Comparison of ENCODE assay signal across 31 cellular contexts in genomic region chr1:37697737-37698136, GRCh38.
"Had no signal": no experiment of that assay in that cellular context is flagged by ENCODE, and none has a peak within 500 bp of the region (broad histone marks: within the 10 kb centered on the region; RNA-seq: fewer than 3 reads in every experiment).

No MANE protein-coding gene starts in this region.

- H3K4me3 Mint-ChIP-seq: activated CD4-positive, alpha-beta memory T cell treated with anti-CD3 and anti-CD28 coated beads, Interleukin-2, amount 10 ng/mL, durations not matched to agents 7 days and 5 days; activated naive CD4-positive, alpha-beta T cell treated with anti-CD3 and anti-CD28 coated beads for 36 hours; activated naive CD8-positive, alpha-beta T cell treated with anti-CD3 and anti-CD28 coated beads for 36 hours; activated T-helper 1 cell treated with anti-CD3 and anti-CD28 coated beads, Interleukin-12 subunit alpha, Interleukin-12 subunit beta, Interleukin-2, Interleukin-4 antibody, amounts not matched to agents 30 ng/mL and 10 ng/mL and 1 ng/mL, durations not matched to agents 14 hours and 24 hours and 36 hours had no signal

- H3K9me3 ChIP-seq: adrenal gland had no signal

- H3K4me3 ChIP-seq: adrenal gland, SK-N-MC had no signal

- H3K36me3 ChIP-seq: adrenal gland had no signal

- H3K27me3 Mint-ChIP-seq: activated CD4-positive, alpha-beta memory T cell treated with anti-CD3 and anti-CD28 coated beads, Interleukin-2, amount 10 ng/mL, durations not matched to agents 7 days and 5 days; activated naive CD8-positive, alpha-beta T cell treated with anti-CD3 and anti-CD28 coated beads for 36 hours had no signal

- H3K27ac Mint-ChIP-seq: activated CD4-positive, alpha-beta memory T cell treated with anti-CD3 and anti-CD28 coated beads, Interleukin-2, amount 10 ng/mL, durations not matched to agents 7 days and 5 days; activated naive CD4-positive, alpha-beta T cell treated with anti-CD3 and anti-CD28 coated beads for 36 hours; activated naive CD8-positive, alpha-beta T cell treated with anti-CD3 and anti-CD28 coated beads for 36 hours; activated T-helper 1 cell treated with anti-CD3 and anti-CD28 coated beads, Interleukin-12 subunit alpha, Interleukin-12 subunit beta, Interleukin-2, Interleukin-4 antibody, amounts not matched to agents 30 ng/mL and 10 ng/mL and 1 ng/mL, durations not matched to agents 14 hours and 24 hours and 36 hours had no signal

- ATAC-seq: Panc1, Right ventricle myocardium inferior had no signal

- DNase-seq: activated CD4-positive, alpha-beta memory T cell treated with anti-CD3 and anti-CD28 coated beads, Interleukin-2, amount 10 ng/mL, durations not matched to agents 7 days and 5 days; activated CD4-positive, alpha-beta T cell treated with anti-CD3 and anti-CD28 coated beads, Interleukin-2, amount 50 U/mL, for 1 hour; activated CD4-positive, CD25-positive, alpha-beta regulatory T cell; activated CD8-positive, alpha-beta memory T cell treated with anti-CD3 and anti-CD28 coated beads, Interleukin-2, amount 50 U/mL, for 4 hours; activated effector memory CD4-positive, alpha-beta T cell treated with anti-CD3 and anti-CD28 coated beads, Interleukin-2, amount 50 U/mL, for 16 hours; activated naive CD4-positive, alpha-beta T cell treated with anti-CD3 and anti-CD28 coated beads for 36 hours; activated naive CD8-positive, alpha-beta T cell treated with anti-CD3 and anti-CD28 coated beads for 36 hours; adrenal gland; anterior cingulate cortex; cerebellar nuclear complex; Kasumi-1; KBM-7; NCI-H1092 treated with DMSO at 0.1 percent for 48 hours; NCI-H1417 treated with DMSO at 0.1 percent for 48 hours; NCI-H1694; NCI-H2029; NCI-H2107; NCI-H2171 treated with DMSO at 0.1 percent for 48 hours; NCI-H345; NCI-H510A; NCI-H526 treated with DMSO at 0.1 percent for 48 hours; NCI-H82; NK-92 treated with Interleukin-12 subunit alpha and Interleukin-12 subunit beta, amount 100 ng/mL, for 24 hours; OCI-M1; RPMI8226; T-helper 1 cell had no signal

- H3K27me3 ChIP-seq: adrenal gland had no signal

- H3K9me3 Mint-ChIP-seq: activated CD4-positive, alpha-beta memory T cell treated with anti-CD3 and anti-CD28 coated beads, Interleukin-2, amount 10 ng/mL, durations not matched to agents 7 days and 5 days; activated naive CD4-positive, alpha-beta T cell treated with anti-CD3 and anti-CD28 coated beads for 36 hours; activated naive CD8-positive, alpha-beta T cell treated with anti-CD3 and anti-CD28 coated beads for 36 hours; activated T-helper 1 cell treated with anti-CD3 and anti-CD28 coated beads, Interleukin-12 subunit alpha, Interleukin-12 subunit beta, Interleukin-2, Interleukin-4 antibody, amounts not matched to agents 30 ng/mL and 10 ng/mL and 1 ng/mL, durations not matched to agents 14 hours and 24 hours and 36 hours had no signal

- H3K27ac ChIP-seq: adrenal gland, SK-N-MC, VCaP had no signal
